In genomic region chr13:75513271-75513670, GRCh38 we compare ENCODE assay signal across 22 cellular contexts.
"Had no signal": no experiment of that assay in that cellular context is flagged by ENCODE, and none has a peak within 500 bp of the region (broad histone marks: within the 10 kb centered on the region; RNA-seq: fewer than 3 reads in every experiment).

No MANE protein-coding gene starts in this region.

- DNase-seq: activated CD4-positive, alpha-beta memory T cell treated with anti-CD3 and anti-CD28 coated beads, Interleukin-2, amount 10 ng/mL, durations not matched to agents 7 days and 5 days; activated CD4-positive, alpha-beta T cell treated with anti-CD3 and anti-CD28 coated beads for 4 hours; activated CD4-positive, CD25-positive, alpha-beta regulatory T cell; activated CD8-positive, alpha-beta memory T cell treated with anti-CD3 and anti-CD28 coated beads, Interleukin-2, amount 10 ng/mL, durations not matched to agents 7 days and 5 days; activated effector memory CD4-positive, alpha-beta T cell treated with anti-CD3 and anti-CD28 coated beads, Interleukin-2, amount 50 U/mL, for 16 hours; activated naive CD4-positive, alpha-beta T cell treated with anti-CD3 and anti-CD28 coated beads, Interleukin-2, amount 10 ng/mL, durations not matched to agents 7 days and 5 days; activated T-cell treated with anti-CD3 and anti-CD28 coated beads for 4 hours; amygdala; colonic mucosa; heart left ventricle; islet precursor cell; left cardiac atrium; stimulated activated CD4-positive, alpha-beta T cell treated with anti-CD3 and anti-CD28 coated beads, Interleukin-2, amount 100 ng/mL, for 48 hours; stimulated activated CD8-positive, alpha-beta memory T cell treated with anti-CD3 and anti-CD28 coated beads, Interleukin-4, amount 100 ng/mL, for 48 hours; stimulated activated naive CD4-positive, alpha-beta T cell; T1000; upper lobe of left lung had no signal

- H3K36me3 ChIP-seq: colonic mucosa, heart left ventricle, prostate gland, thoracic aorta, upper lobe of left lung had no signal

- H3K4me1 ChIP-seq: colonic mucosa, prostate gland had no signal

- H3K9me3 ChIP-seq: colonic mucosa, heart left ventricle, prostate gland, thoracic aorta, upper lobe of left lung had no signal

- H3K4me3 ChIP-seq: colonic mucosa, heart left ventricle, prostate gland, thoracic aorta, upper lobe of left lung had no signal

- ATAC-seq: activated CD8-positive, alpha-beta memory T cell treated with anti-CD3 and anti-CD28 coated beads, Interleukin-2, amount 10 ng/mL, durations not matched to agents 7 days and 5 days; heart left ventricle; left cardiac atrium; natural killer cell treated with Interleukin-12 subunit alpha and Interleukin-12 subunit beta and Interleukin-15 and Interleukin-18, amount 100 ng/mL, for 72 hours had no signal

- FAIRE-seq: bronchial epithelial cell had no signal

- H3K27ac ChIP-seq: colonic mucosa, epithelial cell of prostate, heart left ventricle, prostate gland, thoracic aorta, upper lobe of left lung had no signal

- H3K27me3 ChIP-seq: colonic mucosa, heart left ventricle, upper lobe of left lung had no signal
